13 cellular contexts compared by ENCODE assay signal in genomic region chr14:92633274-92633616, GRCh38.
DNase-seq lines count a peak whose midpoint lies in the region; ATAC-seq and TF ChIP-seq lines count a peak whose summit lies in the region.
"Had no signal": no experiment of that assay in that cellular context is flagged by ENCODE, and none has a peak within 500 bp of the region (broad histone marks: within the 10 kb centered on the region; RNA-seq: fewer than 3 reads in every experiment).

No MANE protein-coding gene starts in this region.

- ATAC-seq in activated B cell treated with CpG ODN at 0.5 μM for 24 hours (ENCODE audit: low read depth): peak; percentile 81

- H3K27me3 ChIP-seq in stomach smooth muscle (ENCODE audit: control insufficient read depth in 1 of 2, insufficient read depth in 2 of 2, low read length in 2 of 2): no peaks in the 10 kb centered on the region
- no peaks in the 10 kb centered on the region for H3K27me3 ChIP-seq in uterus

- H3K4me3 Mint-ChIP-seq in activated T-cell treated with anti-CD3 and anti-CD28 coated beads, Interleukin-2, amount 50 U/mL, for 24 hours: no peak overlapping the region
- H3K4me3 Mint-ChIP-seq in activated B cell treated with CpG ODN at 0.5 μM for 24 hours: peak overlapping the region; percentile 70
- no peak overlapping the region for H3K4me3 Mint-ChIP-seq in glutamatergic neuron (ENCODE audit: unreplicated experiment)
- H3K4me3 Mint-ChIP-seq: activated naive CD4-positive, alpha-beta T cell treated with anti-CD3 and anti-CD28 coated beads, Interleukin-2, amount 10 ng/mL, durations not matched to agents 7 days and 5 days had no signal

- H3K9me3 ChIP-seq in stomach smooth muscle (ENCODE audit: control insufficient read depth in 2 of 2, low read length in 2 of 2): no peaks in the 10 kb centered on the region
- no peaks in the 10 kb centered on the region for H3K9me3 ChIP-seq in uterus

- no peaks in the 10 kb centered on the region for H3K9me3 Mint-ChIP-seq in activated T-cell treated with anti-CD3 and anti-CD28 coated beads, Interleukin-2, amount 50 U/mL, for 24 hours
- H3K9me3 Mint-ChIP-seq in activated B cell treated with CpG ODN at 0.5 μM for 24 hours: peaks cover 4% of the 10 kb centered on the region
- peaks cover 10% of the 10 kb centered on the region for H3K9me3 Mint-ChIP-seq in glutamatergic neuron (ENCODE audit: unreplicated experiment)

- H3K4me3 ChIP-seq in stomach smooth muscle (ENCODE audit: low read length in 2 of 2): no peak overlapping the region
- no peak overlapping the region for H3K4me3 ChIP-seq in uterus
- H3K4me3 ChIP-seq: SK-N-MC had no signal

- H3K27ac Mint-ChIP-seq in activated T-cell treated with anti-CD3 and anti-CD28 coated beads, Interleukin-2, amount 50 U/mL, for 24 hours: peak overlapping the region; percentile 41
- H3K27ac Mint-ChIP-seq in activated B cell treated with CpG ODN at 0.5 μM for 24 hours: peak overlapping the region; percentile 54
- no peak overlapping the region for H3K27ac Mint-ChIP-seq in glutamatergic neuron (ENCODE audit: unreplicated experiment)
- H3K27ac Mint-ChIP-seq: activated naive CD4-positive, alpha-beta T cell treated with anti-CD3 and anti-CD28 coated beads, Interleukin-2, amount 10 ng/mL, durations not matched to agents 7 days and 5 days had no signal

- intact Hi-C loops in activated B cell treated with CpG ODN at 0.5 μM for 24 hours (cut with micrococcal nuclease): loop anchor here (1.0 kb wide), 2 partner anchors 18 kb away; no protein-coding TSS in a partner anchor
- intact Hi-C loops in uterus (cut with DNase I; ENCODE audit: low total_unique reads): no loop called here

- POLR2A ChIA-PET in activated B cell treated with CpG ODN at 0.5 μM for 24 hours (lab: Charles Lee): interaction anchor here (1.4 to 5.1 kb wide), 4 partner anchors 13 to 20 kb away, joined by 3 to 20 read pairs (median 13); no protein-coding TSS in a partner anchor

- H3K27ac ChIP-seq in stomach smooth muscle (ENCODE audit: low read length) (peak overlapping the region; percentile 18), uterus (no peak overlapping the region)
- H3K27ac ChIP-seq: SK-N-MC had no signal

- no peak for DNase-seq in activated T-cell treated with anti-CD3 and anti-CD28 coated beads, Interleukin-2, amount 50 U/mL, for 24 hours
- DNase-seq in activated T-cell treated with anti-CD3 and anti-CD28 coated beads, Interleukin-2, amount 50 U/mL, for 48 hours: no peak
- DNase-seq in activated B cell treated with CpG ODN at 0.5 μM for 24 hours (peak; percentile 27), mesenteric fat pad (ENCODE audit: low spot score) (peak; percentile 83), uterus (no peak), HUDEP-2 (lab: John Stamatoyannopoulos, UW; ENCODE audit: unreplicated experiment in 76 of 76) (no peak), glutamatergic neuron (no peak)
- DNase-seq: activated naive CD4-positive, alpha-beta T cell treated with anti-CD3 and anti-CD28 coated beads, Interleukin-2, amount 10 ng/mL, durations not matched to agents 7 days and 5 days; retina; stimulated activated CD4-positive, alpha-beta T cell treated with anti-CD3 and anti-CD28 coated beads, Interleukin-4, amount 100 ng/mL, for 4 hours; stimulated activated naive CD4-positive, alpha-beta T cell had no signal

- H3K36me3 ChIP-seq in stomach smooth muscle (ENCODE audit: control insufficient read depth in 2 of 2, insufficient read depth in 2 of 2, low read length in 2 of 2): no peaks in the 10 kb centered on the region
- no peaks in the 10 kb centered on the region for H3K36me3 ChIP-seq in uterus

- H3K4me1 ChIP-seq in stomach smooth muscle (ENCODE audit: control insufficient read depth, insufficient read depth, low read length) (peaks cover 14% of the 10 kb centered on the region), uterus (no peaks in the 10 kb centered on the region)

- H3K4me1 Mint-ChIP-seq in activated T-cell treated with anti-CD3 and anti-CD28 coated beads, Interleukin-2, amount 50 U/mL, for 24 hours (ENCODE audit: low read depth): peaks cover 8% of the 10 kb centered on the region
- H3K4me1 Mint-ChIP-seq in activated B cell treated with CpG ODN at 0.5 μM for 24 hours: peaks cover 42% of the 10 kb centered on the region
- peaks cover 10% of the 10 kb centered on the region for H3K4me1 Mint-ChIP-seq in glutamatergic neuron (ENCODE audit: low read depth, unreplicated experiment)

- TF ChIP-seq CTCF in activated B cell treated with CpG ODN at 0.5 μM for 24 hours (IDR thresholded peaks at IDR 0.05) (no peak), uterus (IDR thresholded peaks at IDR 0.05) (no peak), glutamatergic neuron (IDR thresholded peaks at IDR 0.05; ENCODE audit: partially characterized antibody, unreplicated experiment) (no peak)

- no peak for TF ChIP-seq POLR2A in uterus (IDR thresholded peaks at IDR 0.05)

- peaks cover 5% of the 10 kb centered on the region for H3K36me3 Mint-ChIP-seq in activated T-cell treated with anti-CD3 and anti-CD28 coated beads, Interleukin-2, amount 50 U/mL, for 24 hours (ENCODE audit: low read depth)
- H3K36me3 Mint-ChIP-seq in activated B cell treated with CpG ODN at 0.5 μM for 24 hours (ENCODE audit: low read depth) (peaks cover 9% of the 10 kb centered on the region), glutamatergic neuron (ENCODE audit: unreplicated experiment) (no peaks in the 10 kb centered on the region)

- no peaks in the 10 kb centered on the region for H3K27me3 Mint-ChIP-seq in activated T-cell treated with anti-CD3 and anti-CD28 coated beads, Interleukin-2, amount 50 U/mL, for 24 hours
- H3K27me3 Mint-ChIP-seq in activated B cell treated with CpG ODN at 0.5 μM for 24 hours (no peaks in the 10 kb centered on the region), glutamatergic neuron (ENCODE audit: unreplicated experiment) (peaks cover 11% of the 10 kb centered on the region)

- CTCF ChIA-PET in activated B cell treated with CpG ODN at 0.5 μM for 24 hours (lab: Charles Lee): interaction anchor here (6.4 kb wide), 1 partner anchor 19 kb away, joined by 28 read pairs; no protein-coding TSS in a partner anchor

- H3K9ac ChIP-seq in stomach smooth muscle (ENCODE audit: low read length in 2 of 2): no peak overlapping the region

Comparison
In these comparisons a context has a peak if more than half of its experiments do, and no peak if none do; other contexts are left out.
1. DNase-seq: peak in activated B cell treated with CpG ODN at 0.5 μM for 24 hours (single experiment) and mesenteric fat pad (single experiment); none in activated T-cell treated with anti-CD3 and anti-CD28 coated beads, Interleukin-2, amount 50 U/mL, for 24 hours (single experiment), activated T-cell treated with anti-CD3 and anti-CD28 coated beads, Interleukin-2, amount 50 U/mL, for 48 hours (0 of 2), uterus (0 of 2), HUDEP-2 (0 of 76) and glutamatergic neuron (single experiment).